In the genomic region with DNA sequence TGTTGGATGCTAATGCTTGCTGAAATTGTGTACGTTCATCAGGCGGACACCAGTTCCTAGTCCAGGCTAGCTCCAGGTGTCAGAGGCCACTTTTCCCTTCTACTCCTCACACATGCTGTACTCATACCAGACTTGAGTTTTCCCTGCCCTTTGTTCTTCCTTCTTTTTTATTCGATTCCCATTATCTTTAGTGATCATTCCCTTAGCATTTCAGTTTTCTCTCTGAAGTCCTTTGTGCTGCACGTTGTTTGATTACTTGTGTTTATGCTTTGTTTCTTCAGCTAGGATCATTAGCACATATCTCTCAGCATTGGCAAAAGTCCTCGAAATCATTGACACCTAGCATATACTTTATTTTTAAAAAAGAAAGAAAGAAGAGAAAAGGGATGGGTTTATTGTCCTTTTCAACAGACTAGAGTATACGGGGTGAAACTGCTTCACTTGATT, we compare ENCODE assay signal across 8 cellular contexts. TPM values are rescaled to one million over a fixed set of nuclear protein-coding genes. Genes with fewer than 3 reads are reported as not detected.
A peak's percentile ranks its signal among the peaks of the same experiment; 100 is the strongest.
DNase-seq lines count a peak whose midpoint lies in the region; ATAC-seq and TF ChIP-seq lines count a peak whose summit lies in the region.

No MANE protein-coding gene starts in this region.

- H3K27me3 Mint-ChIP-seq in naive thymus-derived CD8-positive, alpha-beta T cell: peaks cover 6 to 15% (median 12%) of the 10 kb centered on the region in 5 donors

- H3K36me3 ChIP-seq in adipocyte (ENCODE audit: control insufficient read depth, insufficient read depth, low read length, severe bottlenecking) (peaks cover 33% of the 10 kb centered on the region), tibial nerve (peaks cover 0 to 30% (median 0%) of the 10 kb centered on the region in 3 donors)

- ATAC-seq in naive thymus-derived CD8-positive, alpha-beta T cell: no peak

- TF ChIP-seq CTCF in 22Rv1 (IDR thresholded peaks at IDR 0.05) (no peak), HFF-Myc (IDR thresholded peaks at IDR 0.05; ENCODE audit: low read depth, low read length, missing control alignments) (no peak), tibial nerve (IDR thresholded peaks at IDR 0.05) (no peak)

- TF ChIP-seq POLR2A in tibial nerve (IDR thresholded peaks at IDR 0.05): no peak

- H3K4me3 ChIP-seq in HFF-Myc (replicated peaks; ENCODE audit: low read depth, low read length) (0 out of 2 replicates have a peak overlapping the region, but pooled peaks have one; percentile 100), adipocyte (ENCODE audit: low read length) (peak overlapping the region; percentile 99), tibial nerve (peak overlapping the region in 2 of 4 donors; percentile 63 to 89)

- H3K36me3 Mint-ChIP-seq in naive thymus-derived CD8-positive, alpha-beta T cell: peaks cover 4 to 34% (median 20%) of the 10 kb centered on the region in 3 donors

- H3K4me3 Mint-ChIP-seq in naive thymus-derived CD8-positive, alpha-beta T cell: peak overlapping the region in 9 of 10 donors; percentile 98 to 100 (median 100)

- POLR2A ChIA-PET in naive thymus-derived CD8-positive, alpha-beta T cell (lab: Charles Lee): interaction anchor here (0.5 kb wide), 1 partner anchor 755 kb away, joined by 3 read pairs; no protein-coding TSS in a partner anchor

- H3K9me3 ChIP-seq in adipocyte (ENCODE audit: control insufficient read depth, low read length) (no peaks in the 10 kb centered on the region), tibial nerve (no peaks in the 10 kb centered on the region)

- DNase-seq in HFF-Myc (ENCODE audit: extremely low read depth, low read depth) (no peak), adipocyte (ENCODE audit: low read depth) (no peak), tibial nerve (ENCODE audit: low spot score in 2 of 2) (no peak), DMS79 (lab: John Stamatoyannopoulos, UW) (no peak), HCEC 1CT (no peak), SW480 (ENCODE audit: low spot score) (no peak)
- no peak for DNase-seq in naive thymus-derived CD8-positive, alpha-beta T cell

- H3K4me1 ChIP-seq in adipocyte (ENCODE audit: control insufficient read depth, insufficient read depth, low read length) (peaks cover 24% of the 10 kb centered on the region), tibial nerve (peaks cover 0 to 16% (median 12%) of the 10 kb centered on the region in 4 donors)

- H3K9me3 Mint-ChIP-seq in naive thymus-derived CD8-positive, alpha-beta T cell: peaks cover 0 to 7% (median 0%) of the 10 kb centered on the region in 9 donors

- no peak for TF ChIP-seq EP300 in tibial nerve (IDR thresholded peaks at IDR 0.05)

- H3K27ac ChIP-seq in 22Rv1 (peak overlapping the region; percentile 90), tibial nerve (peak overlapping the region in 2 of 4 donors; percentile 77 to 80)

- H3K9ac ChIP-seq in adipocyte (ENCODE audit: low read length): peak overlapping the region; percentile 97

- 61 to 64% methylated on average over 6 of the region's 6 CpGs for WGBS in tibial nerve, 2 donors

- peaks cover 11 to 35% (median 24%) of the 10 kb centered on the region in 4 donors for H3K4me1 Mint-ChIP-seq in naive thymus-derived CD8-positive, alpha-beta T cell

- H3K27me3 ChIP-seq in adipocyte (replicated peaks; ENCODE audit: control insufficient read depth, insufficient read depth, low read length) (no peaks in the 10 kb centered on the region), tibial nerve (no peaks in the 10 kb centered on the region)

- H3K27ac Mint-ChIP-seq in naive thymus-derived CD8-positive, alpha-beta T cell: peak overlapping the region; percentile 99 to 100 (median 100)

RNA-seq across cellular contexts. Expression of a gene that starts 0.4 kb away (rescaled TPM):
- 100 to 1,000 TPM; 513 to 573 TPM for total RNA-seq in naive thymus-derived CD8-positive, alpha-beta T cell
- 100 to 1,000 TPM; 861 to 991 (median 878) TPM for polyA plus RNA-seq in naive thymus-derived CD8-positive, alpha-beta T cell
- 100 to 1,000 TPM; 256 to 424 (median 340) TPM for total RNA-seq in tibial nerve
